ENCODE assay signal across 14 cellular contexts in genomic region chr5:9269024-9269423, GRCh38.
DNase-seq lines count a peak whose midpoint lies in the region; ATAC-seq and TF ChIP-seq lines count a peak whose summit lies in the region.
"Had no signal": no experiment of that assay in that cellular context is flagged by ENCODE, and none has a peak within 500 bp of the region (broad histone marks: within the 10 kb centered on the region; RNA-seq: fewer than 3 reads in every experiment).

No MANE protein-coding gene starts in this region.

- H3K4me3 ChIP-seq in mammary epithelial cell (replicated peaks in 1 of 3; ENCODE audit: insufficient read depth in 1 of 3, low read depth in 2 of 3, low read length in 3 of 3) (no peak overlapping the region), testis (no peak overlapping the region)
- H3K4me3 ChIP-seq: HAP-1, Peyer's patch had no signal

- H3K27me3 ChIP-seq in mammary epithelial cell (ENCODE audit: insufficient read depth, low read length) (no peaks in the 10 kb centered on the region), testis (no peaks in the 10 kb centered on the region)
- H3K27me3 ChIP-seq: Peyer's patch had no signal

- H3K27me3 Mint-ChIP-seq in mesothelial cell of epicardium (ENCODE audit: low read depth) (no peaks in the 10 kb centered on the region), natural killer cell (ENCODE audit: low read depth in 2 of 2) (no peaks in the 10 kb centered on the region)

- H3K4me1 ChIP-seq in mammary epithelial cell (ENCODE audit: insufficient read depth, low read length) (peaks cover 56% of the 10 kb centered on the region), testis (peaks cover 9% of the 10 kb centered on the region)
- H3K4me1 ChIP-seq: HAP-1, Peyer's patch had no signal

- H4K20me1 ChIP-seq in mammary epithelial cell (ENCODE audit: insufficient read depth, low read length): no peaks in the 10 kb centered on the region

- POLR2A ChIA-PET in GM10248 (lab: Yijun Ruan, JAX): no interaction called here

- peaks cover 12% of the 10 kb centered on the region for H3K9me3 Mint-ChIP-seq in mesothelial cell of epicardium
- peaks cover 8 to 12% of the 10 kb centered on the region in 2 donors for H3K9me3 Mint-ChIP-seq in natural killer cell

- in situ Hi-C loops in mammary epithelial cell (cut with MboI; ENCODE audit: low sequenced_read_pairs in 2 of 2): loop anchor here in 1 of 2 donors (25.0 kb wide), 1 partner anchor 268 kb away; the partner anchor contains the start of gene SEMA5A

- no peak overlapping the region for H2AFZ ChIP-seq in mammary epithelial cell (ENCODE audit: low read depth, low read length)

- BruUV-seq in mammary epithelial cell (replicated peaks; lab: Mats Ljungman, UMichigan): no TSS peak

- H3K36me3 ChIP-seq in mammary epithelial cell (ENCODE audit: insufficient read depth, low read length): no peaks in the 10 kb centered on the region
- no peaks in the 10 kb centered on the region for H3K36me3 ChIP-seq in testis (ENCODE audit: low read depth, missing control alignments)
- H3K36me3 ChIP-seq: HAP-1, Peyer's patch had no signal

- dilution Hi-C loops in mammary epithelial cell (cut with HindIII; ENCODE audit: low sequenced_read_pairs): no loop called here

- H3K9ac ChIP-seq in mammary epithelial cell (ENCODE audit: insufficient read depth, low read length): no peak overlapping the region

- H3K79me2 ChIP-seq in mammary epithelial cell (ENCODE audit: insufficient read depth, low read length): no peaks in the 10 kb centered on the region

- H3K36me3 Mint-ChIP-seq in mesothelial cell of epicardium (peaks cover 5% of the 10 kb centered on the region), natural killer cell (no peaks in the 10 kb centered on the region)
- H3K36me3 Mint-ChIP-seq: CD8-positive, alpha-beta memory T cell had no signal

- TF ChIP-seq POLR2A in testis (IDR thresholded peaks at IDR 0.05): no peak

- H3K4me3 Mint-ChIP-seq in mesothelial cell of epicardium (no peak overlapping the region), natural killer cell (no peak overlapping the region)
- H3K4me3 Mint-ChIP-seq: CD8-positive, alpha-beta memory T cell had no signal

- WGBS in mammary epithelial cell (ENCODE audit: low coverage, missing lambda C conversion rate): 0% methylated on average over 4 of the region's 4 CpGs
- WGBS in testis, 2 donors: 86 to 90% methylated on average over 4 of the region's 4 CpGs

- peak overlapping the region; percentile 15 for H3K27ac Mint-ChIP-seq in mesothelial cell of epicardium
- H3K27ac Mint-ChIP-seq in natural killer cell: no peak overlapping the region
- H3K27ac Mint-ChIP-seq: CD8-positive, alpha-beta memory T cell had no signal

- intact Hi-C loops in mammary epithelial cell (cut with micrococcal nuclease): loop anchor here (5.0 kb wide), 3 partner anchors 42 to 273 kb away; no protein-coding TSS in a partner anchor
- intact Hi-C loops in testis (cut with DNase I; ENCODE audit: low total_unique reads): no loop called here
- intact Hi-C loops in natural killer cell (cut with micrococcal nuclease): no loop called here

- TF ChIP-seq CTCF in mammary epithelial cell (conservative IDR thresholded peaks at IDR 0.05 in 1 of 2, IDR thresholded peaks at IDR 0.05 in 1 of 2; ENCODE audit: extremely low read depth in 1 of 2, insufficient read depth in 1 of 2, low read depth in 1 of 2, low read length in 2 of 2) (peak in 1 of 2 donors; percentile 24), mesothelial cell of epicardium (IDR thresholded peaks at IDR 0.05; ENCODE audit: unreplicated experiment) (no peak), testis (IDR thresholded peaks at IDR 0.05) (no peak), natural killer cell (IDR thresholded peaks at IDR 0.05) (no peak), GM10248 (IDR thresholded peaks at IDR 0.05; ENCODE audit: control extremely low read depth, extremely low read depth, low read depth, missing control alignments) (no peak)

- DNase-seq in HCEC 1CT (peak; percentile 17), RPMI7951 (ENCODE audit: low read depth) (peak; percentile 47), mammary epithelial cell (peak; percentile 92), mesothelial cell of epicardium (ENCODE audit: low spot score in 2 of 2, unreplicated experiment in 2 of 2) (no peak), testis (no peak), natural killer cell (no peak), GM10248 (ENCODE audit: extremely low spot score) (no peak)
- DNase-seq: CD8-positive, alpha-beta memory T cell; NCI-H1694; NCI-H446 treated with DMSO at 0.1 percent for 48 hours; NCI-H774; Peyer's patch had no signal

- H3K4me1 Mint-ChIP-seq in mesothelial cell of epicardium (peaks cover 44% of the 10 kb centered on the region), natural killer cell (no peaks in the 10 kb centered on the region)
- H3K4me1 Mint-ChIP-seq: CD8-positive, alpha-beta memory T cell had no signal

- CTCF ChIA-PET in mammary epithelial cell (lab: Charles Lee; ENCODE audit: low non-redundant PET) (no interaction called here), GM10248 (lab: Yijun Ruan, JAX) (interaction anchor here (0.8 to 2.7 kb wide), 6 partner anchors 10 to 275 kb away, joined by 3 to 8 read pairs (median 4); no protein-coding TSS in a partner anchor)

- ATAC-seq in GM21717 (IDR thresholded peaks at IDR 0.05; ENCODE audit: unreplicated experiment): no peak
- no peak for ATAC-seq in natural killer cell

- no peaks in the 10 kb centered on the region for H3K9me3 ChIP-seq in mammary epithelial cell (replicated peaks; ENCODE audit: insufficient read depth, low read length)
- H3K9me3 ChIP-seq in testis: no peaks in the 10 kb centered on the region
- H3K9me3 ChIP-seq: HAP-1, Peyer's patch had no signal

- peak overlapping the region; percentile 60 for H3K27ac ChIP-seq in mammary epithelial cell (ENCODE audit: insufficient read depth, low read depth, low read length)
- H3K27ac ChIP-seq in testis: no peak overlapping the region
- H3K27ac ChIP-seq: Peyer's patch had no signal

- peak overlapping the region; percentile 32 for H3K4me2 ChIP-seq in mammary epithelial cell (ENCODE audit: insufficient read depth, low read depth, low read length)

Comparison
In these comparisons a context has a peak if more than half of its experiments do, and no peak if none do; other contexts are left out.
1. DNase-seq: peak in HCEC 1CT (single experiment), RPMI7951 (single experiment) and mammary epithelial cell (single experiment); none in mesothelial cell of epicardium (0 of 2), testis (single experiment), natural killer cell (single experiment) and GM10248 (single experiment).